Comparison of ENCODE assay signal across 14 cellular contexts in genomic region chr5:106397700-106398099, GRCh38.
DNase-seq lines count a peak whose midpoint lies in the region; ATAC-seq and TF ChIP-seq lines count a peak whose summit lies in the region.
"Had no signal": no experiment of that assay in that cellular context is flagged by ENCODE, and none has a peak within 500 bp of the region (broad histone marks: within the 10 kb centered on the region; RNA-seq: fewer than 3 reads in every experiment).

No MANE protein-coding gene starts in this region.

- DNase-seq in Daoy (ENCODE audit: low read depth), result peak; percentile 96
- DNase-seq in PC-9, result peak; percentile 66 to 95
- DNase-seq in dermis blood vessel endothelial cell, result peak; percentile 72
- DNase-seq in neural crest cell (ENCODE audit: low read depth, low spot score), result no peak
- no peak for DNase-seq in activated T-cell treated with anti-CD3 and anti-CD28 coated beads for 4 hours
- no peak for DNase-seq in GM19240 (ENCODE audit: insufficient read length, low spot score)
- DNase-seq in NCI-H2171 (lab: John Stamatoyannopoulos, UW), result no peak
- DNase-seq: naive B cell, NCI-H1694 treated with DMSO at 0.1 percent for 48 hours, transverse colon had no signal

- H4K20me1 ChIP-seq in PC-9 (ENCODE audit: insufficient read depth), result no peaks in the 10 kb centered on the region

- H3K4me3 ChIP-seq in PC-9, result no peak overlapping the region
- H3K4me3 ChIP-seq: hepatocyte, SK-N-MC, transverse colon had no signal

- intact Hi-C loops in PC-9 (cut with micrococcal nuclease; ENCODE audit: unreplicated experiment), result loop anchor here (1.0 to 5.0 kb wide), 4 partner anchors 18 to 1275 kb away; partner anchors contain the start of gene EFNA5

- CTCF ChIA-PET in PC-9 (lab: Charles Lee), result interaction anchor here (0.6 kb wide), 1 partner anchor 41 kb away, joined by 3 read pairs; no protein-coding TSS in a partner anchor

- no peaks in the 10 kb centered on the region for H3K27me3 ChIP-seq in PC-9 (ENCODE audit: insufficient read depth, low read depth)
- H3K27me3 ChIP-seq: hepatocyte, transverse colon had no signal

- H3K79me2 ChIP-seq in PC-9 (ENCODE audit: low read depth), result no peaks in the 10 kb centered on the region
- H3K79me2 ChIP-seq: hepatocyte had no signal

- no peaks in the 10 kb centered on the region for H3K36me3 Mint-ChIP-seq in neural crest cell (ENCODE audit: low read depth)
- H3K36me3 Mint-ChIP-seq: brain, naive B cell had no signal

- H3K4me3 Mint-ChIP-seq in neural crest cell, result no peak overlapping the region
- H3K4me3 Mint-ChIP-seq: brain, naive B cell had no signal

- peaks cover 3% of the 10 kb centered on the region for H3K9me3 Mint-ChIP-seq in neural crest cell

- H3K27ac ChIP-seq in PC-9, result peak overlapping the region; percentile 89
- H3K27ac ChIP-seq: hepatocyte, SK-N-MC, transverse colon had no signal

- H2AFZ ChIP-seq in PC-9, result 0 out of 2 replicates have a peak overlapping the region, but pooled peaks have one; percentile 41
- H2AFZ ChIP-seq: hepatocyte had no signal

- no peaks in the 10 kb centered on the region for H3K9me2 ChIP-seq in PC-9 (ENCODE audit: insufficient read depth)

- no TSS peak for BruUV-seq in PC-9 (replicated peaks; lab: Mats Ljungman, UMichigan)

- H3K4me1 ChIP-seq in PC-9 (replicated peaks; ENCODE audit: insufficient read depth), result peaks cover 41% of the 10 kb centered on the region
- H3K4me1 ChIP-seq: transverse colon had no signal

- H3K27me3 Mint-ChIP-seq in neural crest cell (ENCODE audit: low read depth), result no peaks in the 10 kb centered on the region
- H3K27me3 Mint-ChIP-seq: brain, naive B cell had no signal

- no peak for TF ChIP-seq CTCF in PC-9 (conservative IDR thresholded peaks at IDR 0.05)
- TF ChIP-seq CTCF in neural crest cell (conservative IDR thresholded peaks at IDR 0.05), result no peak

- peak overlapping the region; percentile 19 for H3K4me2 ChIP-seq in PC-9
- H3K4me2 ChIP-seq: hepatocyte had no signal

- peaks cover 15% of the 10 kb centered on the region; the same call in 1 of the 2 replicates for H3F3A ChIP-seq in PC-9 (ENCODE audit: insufficient read depth, low read depth)

- peak overlapping the region; percentile 92 for H3K27ac Mint-ChIP-seq in neural crest cell (ENCODE audit: unreplicated experiment)
- H3K27ac Mint-ChIP-seq: brain, naive B cell had no signal

- ATAC-seq in GM18858 (IDR thresholded peaks at IDR 0.05; ENCODE audit: unreplicated experiment), result no peak

- peaks cover 30% of the 10 kb centered on the region for H3K4me1 Mint-ChIP-seq in neural crest cell
- H3K4me1 Mint-ChIP-seq: brain, naive B cell had no signal

- POLR2A ChIA-PET in PC-9 (lab: Charles Lee; ENCODE audit: unreplicated experiment), result interaction anchor here (0.6 kb wide), 1 partner anchor 1174 kb away, joined by 3 read pairs; no protein-coding TSS in a partner anchor

- no peaks in the 10 kb centered on the region for H3K36me3 ChIP-seq in PC-9 (ENCODE audit: low read depth)
- H3K36me3 ChIP-seq: transverse colon had no signal

- H3K9me3 ChIP-seq in PC-9 (ENCODE audit: insufficient read depth, low read depth), result peaks cover 7% of the 10 kb centered on the region
- H3K9me3 ChIP-seq: transverse colon had no signal

Comparison
In these comparisons a context has a peak if more than half of its experiments do, and no peak if none do; other contexts are left out.
1. DNase-seq: peak in Daoy (single experiment), PC-9 (2 of 2) and dermis blood vessel endothelial cell (single experiment); none in neural crest cell (single experiment), activated T-cell treated with anti-CD3 and anti-CD28 coated beads for 4 hours (single experiment), GM19240 (single experiment) and NCI-H2171 (single experiment).